Comparison of ENCODE assay signal across 11 cellular contexts in the genomic region with DNA sequence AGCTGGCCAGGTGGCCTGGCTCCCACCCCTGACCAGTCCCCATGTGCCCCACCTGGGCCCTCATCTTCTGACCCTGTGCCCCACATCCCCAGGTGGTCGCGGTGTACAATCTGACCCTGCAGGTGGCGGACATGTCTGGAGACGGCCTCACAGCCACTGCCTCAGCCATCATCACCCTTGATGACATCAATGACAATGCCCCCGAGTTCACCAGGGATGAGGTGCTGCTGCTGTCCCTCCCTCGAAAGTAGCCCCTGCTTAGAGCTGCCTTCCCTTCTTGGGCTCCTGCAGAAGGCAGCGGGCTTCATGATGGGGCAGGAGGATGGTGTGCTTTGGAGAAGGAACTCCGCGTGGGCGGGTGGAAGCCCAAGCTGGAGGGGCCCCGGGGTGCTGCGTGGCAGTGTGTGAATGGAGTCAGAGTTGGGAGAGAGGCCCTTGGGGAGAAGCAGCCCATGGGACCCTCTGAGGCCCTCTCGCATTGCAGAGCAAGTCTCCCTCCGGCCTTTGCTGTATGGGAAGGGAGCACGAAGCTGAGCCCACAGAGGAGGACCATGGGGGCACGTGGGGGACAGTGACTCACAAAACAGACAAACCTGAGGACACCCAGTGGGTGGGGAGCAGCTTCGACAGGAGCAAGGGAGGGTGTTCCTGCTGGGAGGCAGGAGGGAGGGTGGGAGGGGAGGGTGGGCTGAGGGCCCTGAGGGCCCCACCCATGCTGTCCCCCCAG. TPM values are rescaled to one million over a fixed set of nuclear protein-coding genes. Genes with fewer than 3 reads are reported as not detected.
DNase-seq lines count a peak whose midpoint lies in the region; ATAC-seq and TF ChIP-seq lines count a peak whose summit lies in the region.
"Had no signal": no experiment of that assay in that cellular context is flagged by ENCODE, and none has a peak within 500 bp of the region (broad histone marks: within the 10 kb centered on the region; RNA-seq: fewer than 3 reads in every experiment).

No MANE protein-coding gene starts in this region.

- H3K4me3 Mint-ChIP-seq in activated T-cell treated with anti-CD3 and anti-CD28 coated beads, Interleukin-2, amount 50 U/mL, for 4 hours, result no peak overlapping the region

- no peaks in the 10 kb centered on the region for H3K27me3 Mint-ChIP-seq in activated T-cell treated with anti-CD3 and anti-CD28 coated beads, Interleukin-2, amount 50 U/mL, for 4 hours (ENCODE audit: low read depth)

- TF ChIP-seq CTCF in right lobe of liver (IDR thresholded peaks at IDR 0.05), result no peak
- no peak for TF ChIP-seq CTCF in breast epithelium (IDR thresholded peaks at IDR 0.05)

- H3K27ac ChIP-seq in right lobe of liver, result no peak overlapping the region
- no peak overlapping the region for H3K27ac ChIP-seq in breast epithelium
- H3K27ac ChIP-seq: skin epidermis, uterus had no signal

- no peak for TF ChIP-seq POLR2A in right lobe of liver (IDR thresholded peaks at IDR 0.05)
- no peak for TF ChIP-seq POLR2A in breast epithelium (IDR thresholded peaks at IDR 0.05)

- H3K9me3 ChIP-seq in HAP-1 (no peaks in the 10 kb centered on the region), right lobe of liver (no peaks in the 10 kb centered on the region), breast epithelium (no peaks in the 10 kb centered on the region)
- H3K9me3 ChIP-seq: uterus had no signal

- peaks cover 2% of the 10 kb centered on the region for H3K4me1 Mint-ChIP-seq in activated T-cell treated with anti-CD3 and anti-CD28 coated beads, Interleukin-2, amount 50 U/mL, for 4 hours (ENCODE audit: low read depth)

- H3K4me3 ChIP-seq in HAP-1 (no peak overlapping the region), right lobe of liver (no peak overlapping the region), breast epithelium (no peak overlapping the region)
- H3K4me3 ChIP-seq: skin epidermis, uterus had no signal

- in situ Hi-C loops in HAP-1 (cut with MboI; ENCODE audit: low sequenced_read_pairs), result no loop called here

- H3K4me1 ChIP-seq in HAP-1, result no peaks in the 10 kb centered on the region
- H3K4me1 ChIP-seq in right lobe of liver, result no peaks in the 10 kb centered on the region
- H3K4me1 ChIP-seq in breast epithelium, result peaks cover 0 to 4% of the 10 kb centered on the region in 2 donors

- no peaks in the 10 kb centered on the region for H3K36me3 ChIP-seq in HAP-1 (replicated peaks)
- no peaks in the 10 kb centered on the region for H3K36me3 ChIP-seq in right lobe of liver
- H3K36me3 ChIP-seq in breast epithelium, result no peaks in the 10 kb centered on the region
- H3K36me3 ChIP-seq: uterus had no signal

- no peaks in the 10 kb centered on the region for H3K27me3 ChIP-seq in HAP-1 (ENCODE audit: low read depth)
- H3K27me3 ChIP-seq in right lobe of liver, result no peaks in the 10 kb centered on the region
- H3K27me3 ChIP-seq in breast epithelium, result peaks cover 5 to 10% of the 10 kb centered on the region in 2 donors
- H3K27me3 ChIP-seq: uterus had no signal

- no peaks in the 10 kb centered on the region for H3K36me3 Mint-ChIP-seq in activated T-cell treated with anti-CD3 and anti-CD28 coated beads, Interleukin-2, amount 50 U/mL, for 4 hours (ENCODE audit: insufficient read depth)

- H3K9me3 Mint-ChIP-seq in activated T-cell treated with anti-CD3 and anti-CD28 coated beads, Interleukin-2, amount 50 U/mL, for 4 hours, result no peaks in the 10 kb centered on the region

- ATAC-seq in activated T-cell treated with anti-CD3 and anti-CD28 coated beads, Interleukin-2, amount 50 U/mL, for 4 hours, result peak; percentile 44 to 48
- ATAC-seq in right lobe of liver, result peak; percentile 27 to 42 (median 29)

- DNase-seq in CD1c-positive myeloid dendritic cell (ENCODE audit: extremely low spot score), result peak; percentile 69
- DNase-seq in HAP-1 (ENCODE audit: low spot score in 2 of 2), result peak; percentile 15 to 40
- DNase-seq in activated T-cell treated with anti-CD3 and anti-CD28 coated beads, Interleukin-2, amount 50 U/mL, for 4 hours, result no peak
- peak in 2 of 3 donors; percentile 19 to 56 for DNase-seq in right lobe of liver
- no peak for DNase-seq in NCI-H2029 treated with DMSO at 0.1 percent for 48 hours (lab: John Stamatoyannopoulos, UW)
- DNase-seq in breast epithelium (ENCODE audit: low spot score in 2 of 2), result no peak
- DNase-seq in iPS-NIHi7 (ENCODE audit: extremely low spot score), result no peak
- no peak for DNase-seq in hypothalamus (lab: John Stamatoyannopoulos, UW)
- DNase-seq: NK-92 treated with Interleukin-12 subunit alpha and Interleukin-12 subunit beta, amount 100 ng/mL, for 24 hours; uterus had no signal

- WGBS in right lobe of liver (ENCODE audit: insufficient coverage, low coverage, low lambda C conversion rate, missing lambda C conversion rate), result 19% methylated on average over 4 of the region's 17 CpGs

- intact Hi-C loops in right lobe of liver (cut with DNase I) (no loop called here), breast epithelium (cut with DNase I; ENCODE audit: low total_unique reads) (no loop called here)

RNA-seq across cellular contexts. Expression of a gene that starts 12.8 kb away (rescaled TPM):
- total RNA-seq in activated T-cell treated with anti-CD3 and anti-CD28 coated beads, Interleukin-2, amount 50 U/mL, for 4 hours, result under 1 TPM; 0.49 to 0.66 (median 0.56) TPM
- total RNA-seq in right lobe of liver (10 to 100 TPM in 2 of 6 experiments, 1 to 10 TPM in 1, under 1 TPM in 1, not detected in 2; 0.19 to 19.3 (median 6.8) TPM), breast epithelium (not detected)
- total RNA-seq: uterus had no signal

RNA-seq across cellular contexts. Expression of a gene that starts 16.0 kb away (rescaled TPM):
- not detected for total RNA-seq in activated T-cell treated with anti-CD3 and anti-CD28 coated beads, Interleukin-2, amount 50 U/mL, for 4 hours
- total RNA-seq in right lobe of liver, result 1 to 10 TPM in 1 of 6 experiments, under 1 TPM in 4, not detected in 1; 0.12 to 3.3 (median 0.15) TPM
- total RNA-seq in breast epithelium, result not detected

RNA-seq across cellular contexts. Expression of a gene that starts 30.0 kb away (rescaled TPM):
- total RNA-seq in activated T-cell treated with anti-CD3 and anti-CD28 coated beads, Interleukin-2, amount 50 U/mL, for 4 hours, result 10 to 100 TPM; 10.2 to 14.0 (median 10.8) TPM
- total RNA-seq in right lobe of liver (10 to 100 TPM in 1 of 6 experiments, 1 to 10 TPM in 5; 2.3 to 11.2 (median 3.1) TPM), breast epithelium (10 to 100 TPM; 10.1 to 20.9 (median 12.5) TPM)

Comparison
In these comparisons a context has a peak if more than half of its experiments do, and no peak if none do; other contexts are left out.
1. DNase-seq: peak in CD1c-positive myeloid dendritic cell (single experiment), HAP-1 (2 of 2) and right lobe of liver (2 of 3); none in activated T-cell treated with anti-CD3 and anti-CD28 coated beads, Interleukin-2, amount 50 U/mL, for 4 hours (single experiment), NCI-H2029 treated with DMSO at 0.1 percent for 48 hours (single experiment), breast epithelium (0 of 2), iPS-NIHi7 (single experiment) and hypothalamus (0 of 51).